ENCODE assay signal across 1 cellular context in the genomic region with DNA sequence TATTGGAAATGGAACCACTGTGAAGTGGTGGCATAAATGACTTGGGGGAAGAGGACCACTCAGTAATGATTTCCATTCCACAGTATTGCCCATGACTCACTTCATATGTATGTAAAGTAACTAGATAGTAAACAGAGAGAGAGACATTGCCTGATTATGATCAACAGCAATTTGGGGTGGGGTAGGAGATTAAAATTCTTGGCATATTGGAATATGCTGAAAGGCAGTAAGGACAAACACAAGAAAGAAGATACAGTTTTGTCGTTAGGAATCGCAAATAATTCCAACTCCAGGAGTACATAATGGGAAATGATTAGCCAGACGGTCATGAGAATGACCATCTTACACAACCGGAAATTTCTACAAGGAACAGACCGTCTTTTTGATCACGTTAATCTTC.
TF ChIP-seq lines count a peak whose summit lies in the region.

No MANE protein-coding gene starts in this region.

TF ChIP-seq in H1, 55 proteins besides CTCF, POLR2A, EP300 and RAD21:
- TF ChIP-seq SP1 (IDR thresholded peaks at IDR 0.05; ENCODE audit: low read depth, low read length) (no peak), CEBPB (IDR thresholded peaks at IDR 0.05; ENCODE audit: low read depth, low read length) (no peak), KDM4A (IDR thresholded peaks at IDR 0.05; ENCODE audit: low read depth, low read length, severe bottlenecking) (no peak), SIX5 (IDR thresholded peaks at IDR 0.05; ENCODE audit: low read depth, low read length) (no peak), BACH1 (IDR thresholded peaks at IDR 0.05; ENCODE audit: low read length) (no peak), RBBP5 (IDR thresholded peaks at IDR 0.05; ENCODE audit: borderline replicate concordance, low read depth, low read length) (no peak)
- TF ChIP-seq, protein P1, sequence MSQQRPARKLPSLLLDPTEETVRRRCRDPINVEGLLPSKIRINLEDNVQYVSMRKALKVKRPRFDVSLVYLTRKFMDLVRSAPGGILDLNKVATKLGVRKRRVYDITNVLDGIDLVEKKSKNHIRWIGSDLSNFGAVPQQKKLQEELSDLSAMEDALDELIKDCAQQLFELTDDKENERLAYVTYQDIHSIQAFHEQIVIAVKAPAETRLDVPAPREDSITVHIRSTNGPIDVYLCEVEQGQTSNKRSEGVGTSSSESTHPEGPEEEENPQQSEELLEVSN (IDR thresholded peaks at IDR 0.05): no peak
- TF ChIP-seq, protein P2, sequence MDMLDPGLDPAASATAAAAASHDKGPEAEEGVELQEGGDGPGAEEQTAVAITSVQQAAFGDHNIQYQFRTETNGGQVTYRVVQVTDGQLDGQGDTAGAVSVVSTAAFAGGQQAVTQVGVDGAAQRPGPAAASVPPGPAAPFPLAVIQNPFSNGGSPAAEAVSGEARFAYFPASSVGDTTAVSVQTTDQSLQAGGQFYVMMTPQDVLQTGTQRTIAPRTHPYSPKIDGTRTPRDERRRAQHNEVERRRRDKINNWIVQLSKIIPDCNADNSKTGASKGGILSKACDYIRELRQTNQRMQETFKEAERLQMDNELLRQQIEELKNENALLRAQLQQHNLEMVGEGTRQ (IDR thresholded peaks at IDR 0.05; ENCODE audit: low read length): no peak
TF ChIP-seq in H1: peak in this region for 0.
